38 cellular contexts compared by ENCODE assay signal in genomic region chr15:51444807-51445206, GRCh38.
"Had no signal": no experiment of that assay in that cellular context is flagged by ENCODE, and none has a peak within 500 bp of the region (broad histone marks: within the 10 kb centered on the region; RNA-seq: fewer than 3 reads in every experiment).

No MANE protein-coding gene starts in this region.

- H3K4me3 ChIP-seq: ascending aorta, cardiac muscle cell had no signal

- H3K27ac ChIP-seq: ascending aorta, cardiac muscle cell, VCaP had no signal

- H3K27ac Mint-ChIP-seq: activated CD4-positive, alpha-beta memory T cell treated with anti-CD3 and anti-CD28 coated beads, Interleukin-2, amount 10 ng/mL, durations not matched to agents 7 days and 5 days; activated CD4-positive, alpha-beta T cell treated with anti-CD3 and anti-CD28 coated beads for 36 hours; activated CD4-positive, alpha-beta T cell treated with anti-CD3 and anti-CD28 coated beads, Interleukin-2, amount 10 ng/mL, durations not matched to agents 7 days and 5 days; activated CD8-positive, alpha-beta memory T cell treated with anti-CD3 and anti-CD28 coated beads, Interleukin-2, amount 10 ng/mL, durations not matched to agents 7 days and 5 days; activated CD8-positive, alpha-beta T cell treated with anti-CD3 and anti-CD28 coated beads, Interleukin-2, amount 10 ng/mL, durations not matched to agents 7 days and 5 days; activated naive CD4-positive, alpha-beta T cell treated with anti-CD3 and anti-CD28 coated beads, Interleukin-2, amount 10 ng/mL, durations not matched to agents 7 days and 5 days; activated naive CD4-positive, alpha-beta T cell treated with anti-CD3 and anti-CD28 coated beads, Interleukin-2, amount 50 U/mL, for 24 hours; activated naive CD8-positive, alpha-beta T cell; activated naive CD8-positive, alpha-beta T cell treated with anti-CD3 and anti-CD28 coated beads, Interleukin-2, amount 10 ng/mL, durations not matched to agents 7 days and 5 days; activated naive CD8-positive, alpha-beta T cell treated with anti-CD3 and anti-CD28 coated beads, Interleukin-2, amount 50 U/mL, for 24 hours; activated T-helper 2 cell treated with anti-CD3 and anti-CD28 coated beads, Interferon-gamma antibody, Interleukin-2, Interleukin-4, amounts not matched to agents 10 μg/mL and 5 μg/mL and 100 μg/mL, durations not matched to agents 14 hours and 24 hours and 36 hours; brain; T-helper 1 cell treated with Interleukin-12 subunit alpha and Interleukin-12 subunit beta and Interleukin-4 antibody, amounts not matched to agents 30 μg/mL and 1 μg/mL, for 36 hours; T-helper 2 cell treated with Interferon-gamma antibody and Interleukin-4, amounts not matched to agents 5 μg/mL and 100 μg/mL, for 36 hours had no signal

- H3K9me3 ChIP-seq: ascending aorta had no signal

- H3K4me3 Mint-ChIP-seq: activated CD4-positive, alpha-beta memory T cell treated with anti-CD3 and anti-CD28 coated beads, Interleukin-2, amount 10 ng/mL, durations not matched to agents 7 days and 5 days; activated CD4-positive, alpha-beta T cell treated with anti-CD3 and anti-CD28 coated beads for 36 hours; activated CD4-positive, alpha-beta T cell treated with anti-CD3 and anti-CD28 coated beads, Interleukin-2, amount 10 ng/mL, durations not matched to agents 7 days and 5 days; activated CD8-positive, alpha-beta memory T cell treated with anti-CD3 and anti-CD28 coated beads, Interleukin-2, amount 10 ng/mL, durations not matched to agents 7 days and 5 days; activated CD8-positive, alpha-beta T cell treated with anti-CD3 and anti-CD28 coated beads, Interleukin-2, amount 10 ng/mL, durations not matched to agents 7 days and 5 days; activated naive CD4-positive, alpha-beta T cell treated with anti-CD3 and anti-CD28 coated beads, Interleukin-2, amount 10 ng/mL, durations not matched to agents 7 days and 5 days; activated naive CD4-positive, alpha-beta T cell treated with anti-CD3 and anti-CD28 coated beads, Interleukin-2, amount 50 U/mL, for 24 hours; activated naive CD8-positive, alpha-beta T cell; activated naive CD8-positive, alpha-beta T cell treated with anti-CD3 and anti-CD28 coated beads, Interleukin-2, amount 10 ng/mL, durations not matched to agents 7 days and 5 days; activated naive CD8-positive, alpha-beta T cell treated with anti-CD3 and anti-CD28 coated beads, Interleukin-2, amount 50 U/mL, for 24 hours; activated T-cell treated with anti-CD3 and anti-CD28 coated beads, Interleukin-2, amount 50 U/mL, for 4 hours; brain; central memory CD8-positive, alpha-beta T cell; T-helper 1 cell treated with Interleukin-12 subunit alpha and Interleukin-12 subunit beta and Interleukin-4 antibody, amounts not matched to agents 30 μg/mL and 1 μg/mL, for 36 hours; T-helper 2 cell treated with Interferon-gamma antibody and Interleukin-4, amounts not matched to agents 5 μg/mL and 100 μg/mL, for 36 hours had no signal

- H3K9me3 Mint-ChIP-seq: activated CD4-positive, alpha-beta memory T cell treated with anti-CD3 and anti-CD28 coated beads, Interleukin-2, amount 10 ng/mL, durations not matched to agents 7 days and 5 days; activated CD4-positive, alpha-beta T cell treated with anti-CD3 and anti-CD28 coated beads, Interleukin-2, amount 10 ng/mL, durations not matched to agents 7 days and 5 days; activated naive CD4-positive, alpha-beta T cell treated with anti-CD3 and anti-CD28 coated beads, Interleukin-2, amount 10 ng/mL, durations not matched to agents 7 days and 5 days; activated naive CD4-positive, alpha-beta T cell treated with anti-CD3 and anti-CD28 coated beads, Interleukin-2, amount 50 U/mL, for 24 hours; activated naive CD8-positive, alpha-beta T cell treated with anti-CD3 and anti-CD28 coated beads, Interleukin-2, amount 10 ng/mL, durations not matched to agents 7 days and 5 days; activated naive CD8-positive, alpha-beta T cell treated with anti-CD3 and anti-CD28 coated beads, Interleukin-2, amount 50 U/mL, for 24 hours; activated T-cell treated with anti-CD3 and anti-CD28 coated beads, Interleukin-2, amount 50 U/mL, for 4 hours; activated T-helper 2 cell treated with anti-CD3 and anti-CD28 coated beads, Interferon-gamma antibody, Interleukin-2, Interleukin-4, amounts not matched to agents 10 μg/mL and 5 μg/mL and 100 μg/mL, durations not matched to agents 14 hours and 24 hours and 36 hours; central memory CD8-positive, alpha-beta T cell; T-helper 1 cell treated with Interleukin-12 subunit alpha and Interleukin-12 subunit beta and Interleukin-4 antibody, amounts not matched to agents 30 μg/mL and 1 μg/mL, for 36 hours; T-helper 2 cell treated with Interferon-gamma antibody and Interleukin-4, amounts not matched to agents 5 μg/mL and 100 μg/mL, for 36 hours had no signal

- H3K4me1 Mint-ChIP-seq: activated CD4-positive, alpha-beta T cell treated with anti-CD3 and anti-CD28 coated beads for 36 hours; activated CD4-positive, alpha-beta T cell treated with anti-CD3 and anti-CD28 coated beads, Interleukin-2, amount 10 ng/mL, durations not matched to agents 7 days and 5 days; activated naive CD4-positive, alpha-beta T cell treated with anti-CD3 and anti-CD28 coated beads, Interleukin-2, amount 10 ng/mL, durations not matched to agents 7 days and 5 days; activated naive CD4-positive, alpha-beta T cell treated with anti-CD3 and anti-CD28 coated beads, Interleukin-2, amount 50 U/mL, for 24 hours; brain; central memory CD8-positive, alpha-beta T cell had no signal

- H3K27me3 ChIP-seq: ascending aorta, cardiac muscle cell had no signal

- FAIRE-seq: bronchial epithelial cell, TTC549 had no signal

- ATAC-seq: activated CD4-positive, alpha-beta T cell treated with anti-CD3 and anti-CD28 coated beads for 36 hours; activated CD4-positive, CD25-positive, alpha-beta regulatory T cell treated with anti-CD3 and anti-CD28 coated beads, Interleukin-2, amount 50 U/mL, for 24 hours; activated CD8-positive, alpha-beta memory T cell treated with anti-CD3 and anti-CD28 coated beads, Interleukin-2, amount 10 ng/mL, durations not matched to agents 7 days and 5 days; activated CD8-positive, alpha-beta T cell treated with anti-CD3 and anti-CD28 coated beads, Interleukin-2, amount 10 ng/mL, durations not matched to agents 7 days and 5 days; activated naive CD8-positive, alpha-beta T cell treated with anti-CD3 and anti-CD28 coated beads, Interleukin-2, amount 50 U/mL, for 24 hours; activated T-cell treated with anti-CD3 and anti-CD28 coated beads, Interleukin-2, amount 50 U/mL, for 4 hours had no signal

- DNase-seq: activated CD4-positive, alpha-beta memory T cell treated with anti-CD3 and anti-CD28 coated beads, Interleukin-2, amount 10 ng/mL, durations not matched to agents 7 days and 5 days; activated CD4-positive, alpha-beta T cell treated with anti-CD3 and anti-CD28 coated beads for 1 hour; activated CD4-positive, alpha-beta T cell treated with anti-CD3 and anti-CD28 coated beads for 36 hours; activated CD4-positive, alpha-beta T cell treated with anti-CD3 and anti-CD28 coated beads for 48 hours; activated CD4-positive, alpha-beta T cell treated with anti-CD3 and anti-CD28 coated beads, Interleukin-2, amount 10 ng/mL, durations not matched to agents 7 days and 5 days; activated CD4-positive, alpha-beta T cell treated with anti-CD3 and anti-CD28 coated beads, Interleukin-2, amount 50 U/mL, for 48 hours; activated CD4-positive, CD25-positive, alpha-beta regulatory T cell; activated CD8-positive, alpha-beta memory T cell treated with anti-CD3 and anti-CD28 coated beads for 24 hours; activated CD8-positive, alpha-beta memory T cell treated with anti-CD3 and anti-CD28 coated beads, Interleukin-2, amount 10 ng/mL, durations not matched to agents 7 days and 5 days; activated CD8-positive, alpha-beta memory T cell treated with anti-CD3 and anti-CD28 coated beads, Interleukin-2, amount 50 U/mL, for 48 hours; activated CD8-positive, alpha-beta T cell treated with anti-CD3 and anti-CD28 coated beads, Interleukin-2, amount 10 ng/mL, durations not matched to agents 7 days and 5 days; activated effector memory CD4-positive, alpha-beta T cell treated with Interleukin-2 at 50 U/mL for 16 hours; activated gamma-delta T cell; activated naive CD4-positive, alpha-beta T cell treated with anti-CD3 and anti-CD28 coated beads, Interleukin-2, amount 10 ng/mL, durations not matched to agents 7 days and 5 days; activated naive CD4-positive, alpha-beta T cell treated with Interleukin-2 at 50 U/mL for 16 hours; activated naive CD8-positive, alpha-beta T cell treated with anti-CD3 and anti-CD28 coated beads, Interleukin-2, amount 10 ng/mL, durations not matched to agents 7 days and 5 days; activated naive CD8-positive, alpha-beta T cell treated with anti-CD3 and anti-CD28 coated beads, Interleukin-2, amount 50 U/mL, for 24 hours; activated T-cell treated with anti-CD3 and anti-CD28 coated beads, Interleukin-2, amount 50 U/mL, for 1 hour; activated T-cell treated with anti-CD3 and anti-CD28 coated beads, Interleukin-2, amount 50 U/mL, for 4 hours; amygdala; anterior cingulate cortex; caudate nucleus; cerebellar nuclear complex; T-helper 1 cell; T-helper 9 cell had no signal

- H3K36me3 Mint-ChIP-seq: activated naive CD4-positive, alpha-beta T cell treated with anti-CD3 and anti-CD28 coated beads, Interleukin-2, amount 10 ng/mL, durations not matched to agents 7 days and 5 days; activated naive CD4-positive, alpha-beta T cell treated with anti-CD3 and anti-CD28 coated beads, Interleukin-2, amount 50 U/mL, for 24 hours had no signal

- H3K4me1 ChIP-seq: ascending aorta had no signal

- H3K27me3 Mint-ChIP-seq: activated CD4-positive, alpha-beta memory T cell treated with anti-CD3 and anti-CD28 coated beads, Interleukin-2, amount 10 ng/mL, durations not matched to agents 7 days and 5 days; activated CD4-positive, alpha-beta T cell treated with anti-CD3 and anti-CD28 coated beads for 36 hours; activated CD8-positive, alpha-beta memory T cell treated with anti-CD3 and anti-CD28 coated beads, Interleukin-2, amount 10 ng/mL, durations not matched to agents 7 days and 5 days; activated naive CD4-positive, alpha-beta T cell treated with anti-CD3 and anti-CD28 coated beads, Interleukin-2, amount 50 U/mL, for 24 hours; activated naive CD8-positive, alpha-beta T cell; brain had no signal
